Comparison of ENCODE assay signal across 8 cellular contexts in the genomic region with DNA sequence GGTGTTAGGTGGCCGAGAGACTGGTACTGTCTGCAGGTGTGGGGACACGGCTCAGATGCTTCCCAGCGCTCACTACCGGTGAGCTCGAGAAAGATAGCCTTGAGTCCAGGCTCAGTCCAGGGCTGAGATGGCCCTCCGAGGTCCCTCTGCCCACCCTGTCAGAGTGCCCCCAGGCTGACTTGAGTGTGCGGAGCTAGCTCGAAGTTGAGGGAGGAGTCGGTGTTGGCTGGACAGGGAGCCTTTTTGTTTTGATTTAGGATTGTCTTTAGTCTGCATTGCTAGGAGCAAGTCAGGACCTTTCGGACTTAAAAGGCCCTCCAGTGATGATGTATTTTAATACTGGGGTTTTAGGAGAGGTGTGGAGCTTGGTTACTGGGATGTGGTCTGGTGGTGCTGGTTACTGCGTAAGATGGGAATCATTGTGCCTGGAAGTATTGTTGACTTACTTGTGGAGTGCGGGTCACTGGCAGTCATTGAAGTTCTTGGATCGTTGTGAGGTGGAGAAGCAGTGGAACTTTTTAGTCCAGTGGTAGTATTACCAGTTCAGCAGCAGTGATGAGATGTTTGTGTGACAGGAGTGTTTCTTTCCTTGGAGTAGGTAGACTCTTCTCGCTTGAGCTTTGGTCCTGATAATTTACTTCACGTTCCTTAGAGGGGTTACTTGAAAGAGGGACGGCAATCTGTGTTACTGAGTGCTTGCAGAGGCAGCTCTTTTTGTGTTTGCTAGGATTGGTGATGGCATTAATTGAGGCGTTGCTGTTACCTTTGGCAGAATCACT. TPM values are rescaled to one million over a fixed set of nuclear protein-coding genes. Genes with fewer than 3 reads are reported as not detected.
DNase-seq lines count a peak whose midpoint lies in the region; ATAC-seq and TF ChIP-seq lines count a peak whose summit lies in the region.

No MANE protein-coding gene starts in this region.

- TF ChIP-seq CTCF in endothelial cell (IDR thresholded peaks at IDR 0.05; ENCODE audit: unreplicated experiment) = no peak

- peaks cover 20% of the 10 kb centered on the region for H3K4me1 Mint-ChIP-seq in endothelial cell (ENCODE audit: unreplicated experiment)
- H3K4me1 Mint-ChIP-seq in naive thymus-derived CD4-positive, alpha-beta T cell = peaks cover 27 to 55% (median 44%) of the 10 kb centered on the region in 7 donors

- peaks cover 15 to 18% of the 10 kb centered on the region in 2 donors for H3K4me1 ChIP-seq in naive thymus-derived CD4-positive, alpha-beta T cell (ENCODE audit: control insufficient read depth in 2 of 2, insufficient read depth in 2 of 2, low read length in 2 of 2)

- no peaks in the 10 kb centered on the region for H3K9me3 Mint-ChIP-seq in endothelial cell (ENCODE audit: unreplicated experiment)
- peaks cover 0 to 1% (median 0%) of the 10 kb centered on the region in 11 donors for H3K9me3 Mint-ChIP-seq in naive thymus-derived CD4-positive, alpha-beta T cell

- peak overlapping the region; percentile 75 for H3K27ac ChIP-seq in naive thymus-derived CD4-positive, alpha-beta T cell (ENCODE audit: low read depth, low read length)

- H3K27ac Mint-ChIP-seq in endothelial cell (ENCODE audit: unreplicated experiment) = peak overlapping the region; percentile 27
- H3K27ac Mint-ChIP-seq in naive thymus-derived CD4-positive, alpha-beta T cell = peak overlapping the region; percentile 57 to 98 (median 89)

- peak overlapping the region; percentile 79 for H3K4me3 ChIP-seq in naive thymus-derived CD4-positive, alpha-beta T cell (ENCODE audit: low read length)

- H3K27me3 Mint-ChIP-seq in endothelial cell (ENCODE audit: unreplicated experiment) = no peaks in the 10 kb centered on the region
- H3K27me3 Mint-ChIP-seq in naive thymus-derived CD4-positive, alpha-beta T cell = no peaks in the 10 kb centered on the region

- CTCF ChIA-PET in naive thymus-derived CD4-positive, alpha-beta T cell (lab: Charles Lee) = interaction anchor here (0.6 to 1.7 kb wide), 3 partner anchors 19 to 696 kb away, joined by 3 to 4 read pairs (median 4); no protein-coding TSS in a partner anchor

- POLR2A ChIA-PET in naive thymus-derived CD4-positive, alpha-beta T cell (lab: Charles Lee) = interaction anchor here (0.6 to 2.3 kb wide), 6 partner anchors 10 to 854 kb away, joined by 3 to 9 read pairs (median 4); partner anchors contain the start of genes ELP2 and SLC39A6

- ATAC-seq in GM18508 (IDR thresholded peaks at IDR 0.05; ENCODE audit: insufficient read depth, unreplicated experiment) (peak; percentile 3), HG03175 (IDR thresholded peaks at IDR 0.05; ENCODE audit: unreplicated experiment) (no peak)
- no peak for ATAC-seq in naive thymus-derived CD4-positive, alpha-beta T cell

- intact Hi-C loops in naive thymus-derived CD4-positive, alpha-beta T cell (cut with micrococcal nuclease) = loop anchor here (1.0 to 10.0 kb wide), 12 partner anchors 11 to 1851 kb away; partner anchors contain the start of genes ELP2 (in 2 of the 2), INO80C (in 2 of the 2), SLC39A6 (in 2 of the 2) and MAPRE2 (in 1 of the 2)

- H3K36me3 Mint-ChIP-seq in endothelial cell (ENCODE audit: low read depth, unreplicated experiment) = no peaks in the 10 kb centered on the region
- peaks cover 0 to 13% (median 0%) of the 10 kb centered on the region in 5 donors for H3K36me3 Mint-ChIP-seq in naive thymus-derived CD4-positive, alpha-beta T cell

- no peaks in the 10 kb centered on the region for H3K9me3 ChIP-seq in naive thymus-derived CD4-positive, alpha-beta T cell (ENCODE audit: control insufficient read depth in 2 of 3, low read length in 3 of 3)

- DNase-seq in A172 (ENCODE audit: low spot score) (peak; percentile 22), RPMI8226 (peak; percentile 17), endothelial cell (ENCODE audit: low spot score) (no peak), GDM1 (lab: John Stamatoyannopoulos, UW) (no peak), occipital lobe (lab: John Stamatoyannopoulos, UW) (no peak)
- peak in 1 of 9 donors; percentile 6 for DNase-seq in naive thymus-derived CD4-positive, alpha-beta T cell

- peaks cover 0 to 4% (median 0%) of the 10 kb centered on the region in 3 experiments for H3K36me3 ChIP-seq in naive thymus-derived CD4-positive, alpha-beta T cell (ENCODE audit: control insufficient read depth in 2 of 3, insufficient read depth in 3 of 3, low read length in 3 of 3)

- H3K4me3 Mint-ChIP-seq in endothelial cell (ENCODE audit: unreplicated experiment) = peak overlapping the region; percentile 92
- H3K4me3 Mint-ChIP-seq in naive thymus-derived CD4-positive, alpha-beta T cell = peak overlapping the region; percentile 73 to 98 (median 92)

- H3K27me3 ChIP-seq in naive thymus-derived CD4-positive, alpha-beta T cell (ENCODE audit: control insufficient read depth in 2 of 2, insufficient read depth in 2 of 2, low read length in 2 of 2) = no peaks in the 10 kb centered on the region

RNA-seq across cellular contexts. Expression of gene KIAA1328, which starts 0.6 kb away (rescaled TPM):
- 9.1 TPM in 2 replicates for total RNA-seq in A172 (2014; rRNA removed; shearing (Covaris generic))
- total RNA-seq in endothelial cell (ENCODE audit: unreplicated experiment) (9.2 TPM), occipital lobe (28.5 TPM)
- total RNA-seq in naive thymus-derived CD4-positive, alpha-beta T cell = 10 to 100 TPM in 4 of 5 experiments, 1 to 10 TPM in 1; 8.1 to 17.6 (median 16.0) TPM
- 1 to 10 TPM; 9.5 to 9.8 TPM for polyA plus RNA-seq in naive thymus-derived CD4-positive, alpha-beta T cell

RNA-seq across cellular contexts. Expression of gene TPGS2, which starts 0.7 kb away (rescaled TPM):
- total RNA-seq in A172 (2014; rRNA removed; shearing (Covaris generic)) = 285 and 288 TPM in 2 replicates
- total RNA-seq in endothelial cell (ENCODE audit: unreplicated experiment) (138 TPM), occipital lobe (101 TPM)
- total RNA-seq in naive thymus-derived CD4-positive, alpha-beta T cell = 10 to 100 TPM; 16.9 to 92.8 (median 53.5) TPM
- 10 to 100 TPM; 56.9 to 73.9 TPM for polyA plus RNA-seq in naive thymus-derived CD4-positive, alpha-beta T cell

Comparison
In these comparisons a context has a peak if more than half of its experiments do, and no peak if none do; other contexts are left out.
1. DNase-seq: peak in A172 (single experiment) and RPMI8226 (single experiment); none in endothelial cell (single experiment), GDM1 (single experiment) and occipital lobe (single experiment).